8 cellular contexts compared by ENCODE assay signal in the genomic region with DNA sequence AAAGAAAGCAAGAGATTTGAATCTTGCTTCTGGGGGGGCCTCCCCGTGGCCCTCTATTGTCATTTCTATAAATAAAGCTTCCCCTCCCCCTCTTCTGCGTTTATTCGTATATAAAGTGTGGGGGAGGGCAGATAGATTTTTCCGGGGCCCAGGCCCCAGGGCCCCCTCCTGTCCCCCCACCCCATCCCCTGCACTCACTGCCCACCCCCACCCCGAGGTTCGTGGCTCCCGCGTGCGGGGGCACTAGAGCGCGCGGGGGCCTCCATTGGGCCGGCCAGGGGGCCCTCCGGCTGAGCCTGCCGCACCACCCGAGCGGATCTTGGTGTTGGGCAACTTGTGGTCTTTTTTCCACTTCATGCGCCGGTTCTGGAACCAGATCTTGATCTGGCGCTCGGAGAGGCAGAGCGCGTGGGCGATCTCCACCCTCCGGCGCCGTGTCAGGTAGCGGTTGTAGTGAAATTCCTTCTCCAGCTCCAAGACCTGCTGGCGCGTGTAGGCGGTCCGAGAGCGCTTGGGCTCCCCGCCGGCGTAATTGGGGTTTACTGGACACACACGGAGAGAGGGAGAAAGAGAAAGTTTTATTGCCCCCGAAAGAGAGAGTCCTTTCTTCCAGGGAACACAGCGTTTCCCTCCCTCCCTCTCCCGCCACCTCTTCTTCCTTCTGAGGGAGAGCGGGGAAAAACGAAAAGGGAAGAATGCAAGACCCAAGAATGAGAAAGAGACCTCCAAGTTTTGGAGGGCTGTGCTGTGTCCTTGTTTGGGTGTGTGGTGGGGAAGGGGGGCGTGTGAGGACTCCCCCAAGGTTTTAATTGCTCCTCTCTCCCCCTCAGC. TPM values are rescaled to one million over a fixed set of nuclear protein-coding genes. Genes with fewer than 3 reads are reported as not detected.
A peak's percentile ranks its signal among the peaks of the same experiment; 100 is the strongest.
DNase-seq lines count a peak whose midpoint lies in the region; ATAC-seq and TF ChIP-seq lines count a peak whose summit lies in the region.

No MANE protein-coding gene starts in this region.

- peak overlapping the region; percentile 55 for H3K27ac ChIP-seq in mesodermal cell (ENCODE audit: low read depth, low read length, severe bottlenecking)

- H3K9me3 ChIP-seq in mesodermal cell (ENCODE audit: control insufficient read depth, low read length): no peaks in the 10 kb centered on the region

- no peak for ATAC-seq in HG02981 (IDR thresholded peaks at IDR 0.05; ENCODE audit: unreplicated experiment)

- peaks cover 21% of the 10 kb centered on the region for H3K4me1 ChIP-seq in mesodermal cell (ENCODE audit: control insufficient read depth, insufficient read depth, low read length, poor library complexity, severe bottlenecking)

- H3K9me3 Mint-ChIP-seq in HFFc6: no peaks in the 10 kb centered on the region

- H3K27ac Mint-ChIP-seq in HFFc6: no peak overlapping the region

- WGBS in mesodermal cell (ENCODE audit: insufficient coverage in 2 of 2), 2 experiments: 3 to 6% methylated on average over 12 to 16 of the region's 43 CpGs

- no peak for TF ChIP-seq CTCF in HFFc6 (IDR thresholded peaks at IDR 0.05)

- peak overlapping the region; percentile 35 for H3K4me3 ChIP-seq in mesodermal cell (ENCODE audit: extremely low read depth, insufficient read depth, low read length, poor library complexity, severe bottlenecking)

- no peaks in the 10 kb centered on the region for H3K36me3 ChIP-seq in mesodermal cell (ENCODE audit: control insufficient read depth, insufficient read depth, low read length)

- peak; percentile 45 for DNase-seq in stimulated activated CD4-positive, alpha-beta T cell treated with anti-CD3 and anti-CD28 coated beads, Interleukin-15, amount 100 ng/mL, for 24 hours
- DNase-seq in stimulated activated CD4-positive, alpha-beta T cell treated with anti-CD3 and anti-CD28 coated beads, Interleukin-4, amount 100 ng/mL, for 4 hours: no peak
- DNase-seq in astrocyte of the hippocampus (ENCODE audit: low read depth, low spot score) (peak; percentile 67), HFFc6 (no peak), DMS79 (lab: John Stamatoyannopoulos, UW) (no peak), NCI-H2081 treated with DMSO at 0.1 percent for 48 hours (lab: John Stamatoyannopoulos, UW) (no peak)

- no peak overlapping the region for H3K4me3 Mint-ChIP-seq in HFFc6

- H3K4me1 Mint-ChIP-seq in HFFc6 (ENCODE audit: low read depth): no peaks in the 10 kb centered on the region

- no peaks in the 10 kb centered on the region for H3K36me3 Mint-ChIP-seq in HFFc6 (ENCODE audit: low read depth)

- H3K27me3 Mint-ChIP-seq in HFFc6 (ENCODE audit: insufficient read depth): peaks cover 85% of the 10 kb centered on the region

RNA-seq across cellular contexts. Expression of gene HOXB4, which starts 1.5 kb away (rescaled TPM):
- polyA plus RNA-seq in mesodermal cell (2013, experiment 1 of 2): 6.6 TPM
- 7.8 TPM for polyA plus RNA-seq in mesodermal cell (2013, experiment 2 of 2)
- not detected for total RNA-seq in HFFc6 (2021; fragmentation: NEBNext Ultra II Directional; extraction: Animal tissue kit (Norgen Biotek cat#: 25700))

RNA-seq across cellular contexts. Expression of gene HOXB3, which starts 13.3 kb away (rescaled TPM):
- 28.7 TPM for polyA plus RNA-seq in mesodermal cell (2013, experiment 1 of 2)
- polyA plus RNA-seq in mesodermal cell (2013, experiment 2 of 2): 27.8 TPM
- not detected for total RNA-seq in HFFc6 (2021; fragmentation: NEBNext Ultra II Directional; extraction: Animal tissue kit (Norgen Biotek cat#: 25700))

RNA-seq across cellular contexts. Expression of gene HOXB5, which starts 16.9 kb away (rescaled TPM):
- 13.7 TPM for polyA plus RNA-seq in mesodermal cell (2013, experiment 1 of 2)
- polyA plus RNA-seq in mesodermal cell (2013, experiment 2 of 2): 15.0 TPM
- not detected for total RNA-seq in HFFc6 (2021; fragmentation: NEBNext Ultra II Directional; extraction: Animal tissue kit (Norgen Biotek cat#: 25700))

RNA-seq across cellular contexts. Expression of gene HOXB6, which starts 28.1 kb away (rescaled TPM):
- polyA plus RNA-seq in mesodermal cell (2013, experiment 1 of 2): 38.9 TPM
- polyA plus RNA-seq in mesodermal cell (2013, experiment 2 of 2): 49.8 TPM
- not detected for total RNA-seq in HFFc6 (2021; fragmentation: NEBNext Ultra II Directional; extraction: Animal tissue kit (Norgen Biotek cat#: 25700))

RNA-seq across cellular contexts. Expression of gene HOXB2, which starts 31.8 kb away (rescaled TPM):
- polyA plus RNA-seq in mesodermal cell (2013, experiment 1 of 2): 53.6 TPM
- 52.0 TPM for polyA plus RNA-seq in mesodermal cell (2013, experiment 2 of 2)
- total RNA-seq in HFFc6 (2021; fragmentation: NEBNext Ultra II Directional; extraction: Animal tissue kit (Norgen Biotek cat#: 25700)): not detected

Comparison
In these comparisons a context has a peak if more than half of its experiments do, and no peak if none do; other contexts are left out.
1. DNase-seq: peak in stimulated activated CD4-positive, alpha-beta T cell treated with anti-CD3 and anti-CD28 coated beads, Interleukin-15, amount 100 ng/mL, for 24 hours (single experiment) and astrocyte of the hippocampus (single experiment); none in stimulated activated CD4-positive, alpha-beta T cell treated with anti-CD3 and anti-CD28 coated beads, Interleukin-4, amount 100 ng/mL, for 4 hours (0 of 2), HFFc6 (single experiment), DMS79 (single experiment) and NCI-H2081 treated with DMSO at 0.1 percent for 48 hours (single experiment).